Comparison of ENCODE assay signal across 10 cellular contexts in genomic region chr14:101762530-101763101, GRCh38. TPM values are rescaled to one million over a fixed set of nuclear protein-coding genes. Genes with fewer than 3 reads are reported as not detected.
DNase-seq lines count a peak whose midpoint lies in the region; ATAC-seq, FAIRE-seq and TF ChIP-seq lines count a peak whose summit lies in the region.
"Had no signal": no experiment of that assay in that cellular context is flagged by ENCODE, and none has a peak within 500 bp of the region (broad histone marks: within the 10 kb centered on the region; RNA-seq: fewer than 3 reads in every experiment).

No MANE protein-coding gene starts in this region.

- H3K27me3 ChIP-seq in CD4-positive, alpha-beta memory T cell (ENCODE audit: insufficient read depth, low read length) = no peaks in the 10 kb centered on the region
- peaks cover 72% of the 10 kb centered on the region for H3K27me3 ChIP-seq in neutrophil

- no peak for TF ChIP-seq CTCF in OCI-LY7 (conservative IDR thresholded peaks at IDR 0.05; ENCODE audit: low read length)
- no peak for TF ChIP-seq CTCF in endothelial cell (IDR thresholded peaks at IDR 0.05; ENCODE audit: unreplicated experiment)
- no peak for TF ChIP-seq CTCF in neutrophil (IDR thresholded peaks at IDR 0.05)

- H2AFZ ChIP-seq in OCI-LY7 (ENCODE audit: low read length) = peak overlapping the region; percentile 61; the same call in 1 of the 2 replicates

- no peaks in the 10 kb centered on the region; the same call in 1 of the 2 replicates for H3K79me2 ChIP-seq in OCI-LY7 (ENCODE audit: insufficient read depth, low read depth, low read length)

- no peaks in the 10 kb centered on the region for H3K9me2 ChIP-seq in OCI-LY7 (ENCODE audit: insufficient read depth, low read length)

- H4K20me1 ChIP-seq in OCI-LY7 (ENCODE audit: insufficient read depth, low read length) = 0 out of 2 replicates have a peak, but pooled peaks cover 5% of the 10 kb centered on the region

- peaks cover 34 to 42% (median 41%) of the 10 kb centered on the region in 4 donors for H3K4me1 Mint-ChIP-seq in CD4-positive, alpha-beta memory T cell
- H3K4me1 Mint-ChIP-seq in endothelial cell (ENCODE audit: unreplicated experiment) = peaks cover 9% of the 10 kb centered on the region

- H3K36me3 Mint-ChIP-seq in CD4-positive, alpha-beta memory T cell = peaks cover 7 to 40% of the 10 kb centered on the region in 2 donors
- peaks cover 10% of the 10 kb centered on the region for H3K36me3 Mint-ChIP-seq in endothelial cell (ENCODE audit: low read depth, unreplicated experiment)

- ATAC-seq in GM18868 (IDR thresholded peaks at IDR 0.05; ENCODE audit: unreplicated experiment) = no peak
- ATAC-seq in HG03025 (IDR thresholded peaks at IDR 0.05; ENCODE audit: low FRiP score, unreplicated experiment) = no peak

- peak overlapping the region; percentile 92 to 96 (median 94) for H3K4me3 Mint-ChIP-seq in CD4-positive, alpha-beta memory T cell
- peak overlapping the region; percentile 96 for H3K4me3 Mint-ChIP-seq in endothelial cell (ENCODE audit: unreplicated experiment)

- intact Hi-C loops in CD4-positive, alpha-beta memory T cell (cut with micrococcal nuclease) = loop anchor here (5.0 kb wide), 1 partner anchor 375 kb away; the partner anchor contains the start of gene WDR20
- intact Hi-C loops in OCI-LY7 (cut with micrococcal nuclease; ENCODE audit: unreplicated experiment) = no loop called here

- FAIRE-seq in frontal cortex (lab: Jason Lieb, UNC) = no peak
- FAIRE-seq: GM18507 had no signal

- peaks cover 0 to 4% (median 0%) of the 10 kb centered on the region in 8 donors for H3K9me3 Mint-ChIP-seq in CD4-positive, alpha-beta memory T cell
- H3K9me3 Mint-ChIP-seq in endothelial cell (ENCODE audit: unreplicated experiment) = no peaks in the 10 kb centered on the region

- peaks cover 46% of the 10 kb centered on the region for H3K4me1 ChIP-seq in CD4-positive, alpha-beta memory T cell (ENCODE audit: insufficient read depth, low read length)
- H3K4me1 ChIP-seq in OCI-LY7 (ENCODE audit: insufficient read depth, low read length, poor library complexity, severe bottlenecking) = peaks cover 15% of the 10 kb centered on the region
- H3K4me1 ChIP-seq in neutrophil (ENCODE audit: control insufficient read depth in 1 of 2, insufficient read depth in 1 of 2, low read depth in 1 of 2, low read length in 1 of 2) = peaks cover 14 to 15% of the 10 kb centered on the region in 2 experiments

- H3K9me3 ChIP-seq in CD4-positive, alpha-beta memory T cell (ENCODE audit: control insufficient read depth in 1 of 2, low read length in 2 of 2) = no peaks in the 10 kb centered on the region
- no peaks in the 10 kb centered on the region for H3K9me3 ChIP-seq in OCI-LY7 (ENCODE audit: low read length)
- no peaks in the 10 kb centered on the region for H3K9me3 ChIP-seq in neutrophil

- peak overlapping the region; percentile 86 for H3K4me2 ChIP-seq in OCI-LY7 (ENCODE audit: low read length)

- CTCF ChIA-PET in CD4-positive, alpha-beta memory T cell (lab: Charles Lee; ENCODE audit: partially characterized antibody) = interaction anchor here (0.6 to 1.5 kb wide), 7 partner anchors 9 to 196 kb away, joined by 3 to 14 read pairs (median 4); no protein-coding TSS in a partner anchor
- CTCF ChIA-PET in OCI-LY7 (lab: Charles Lee; ENCODE audit: unreplicated experiment) = no interaction called here

- peak overlapping the region; percentile 54 for H3K27ac ChIP-seq in CD4-positive, alpha-beta memory T cell (ENCODE audit: low read depth, low read length)
- H3K27ac ChIP-seq in OCI-LY7 (ENCODE audit: low read depth, low read length, poor library complexity, severe bottlenecking) = no peak overlapping the region
- peak overlapping the region; percentile 83 for H3K27ac ChIP-seq in neutrophil

- peak overlapping the region; percentile 89 to 96 (median 93) for H3K27ac Mint-ChIP-seq in CD4-positive, alpha-beta memory T cell
- H3K27ac Mint-ChIP-seq in endothelial cell (ENCODE audit: unreplicated experiment) = no peak overlapping the region

- no peak for DNase-seq in CD4-positive, alpha-beta memory T cell
- DNase-seq in OCI-LY7 (ENCODE audit: low spot score) (no peak), endothelial cell (ENCODE audit: low spot score) (no peak), NCI-H1105 (lab: John Stamatoyannopoulos, UW) (no peak), frontal cortex (ENCODE audit: low spot score in 2 of 2) (no peak)
- DNase-seq: NCI-H748 treated with DMSO at 0.1 percent for 48 hours had no signal

- H3K4me3 ChIP-seq in CD4-positive, alpha-beta memory T cell (ENCODE audit: low read length in 2 of 2) = peak overlapping the region; percentile 49 to 67
- H3K4me3 ChIP-seq in OCI-LY7 (ENCODE audit: low read depth, low read length, poor library complexity, severe bottlenecking) = peak overlapping the region; percentile 85
- peak overlapping the region; percentile 72 to 75 for H3K4me3 ChIP-seq in neutrophil (ENCODE audit: low read depth in 1 of 2, low read length in 1 of 2)

- POLR2A ChIA-PET in CD4-positive, alpha-beta memory T cell (lab: Charles Lee; ENCODE audit: partially characterized antibody) = interaction anchor here (0.6 to 6.2 kb wide), 25 partner anchors 9 to 419 kb away, joined by 3 to 76 read pairs (median 5); partner anchors contain the start of gene DYNC1H1
- POLR2A ChIA-PET in OCI-LY7 (lab: Charles Lee) = interaction anchor here (0.6 to 1.5 kb wide), 6 partner anchors 9 to 64 kb away, joined by 3 to 6 read pairs (median 4); no protein-coding TSS in a partner anchor

- no TSS peak for BruUV-seq in OCI-LY7 (replicated peaks; lab: Mats Ljungman, UMichigan)

- peaks cover 6% of the 10 kb centered on the region for H3K36me3 ChIP-seq in CD4-positive, alpha-beta memory T cell (ENCODE audit: insufficient read depth, low read length)
- peaks cover 16% of the 10 kb centered on the region; the same call in 1 of the 2 replicates for H3K36me3 ChIP-seq in OCI-LY7 (ENCODE audit: insufficient read depth, low read length)
- H3K36me3 ChIP-seq in neutrophil = peaks cover 37% of the 10 kb centered on the region

- H3K27me3 Mint-ChIP-seq in CD4-positive, alpha-beta memory T cell = no peaks in the 10 kb centered on the region
- peaks cover 7% of the 10 kb centered on the region for H3K27me3 Mint-ChIP-seq in endothelial cell (ENCODE audit: unreplicated experiment)

RNA-seq across cellular contexts. Expression of gene PPP2R5C, which starts 1.1 kb away (rescaled TPM):
- 100 to 1,000 TPM; 584 to 620 TPM for total RNA-seq in CD4-positive, alpha-beta memory T cell
- 100 to 1,000 TPM; 273 to 278 TPM for polyA plus RNA-seq in CD4-positive, alpha-beta memory T cell
- total RNA-seq in OCI-LY7 (2014; rRNA removed; shearing (Covaris generic)) = 134 and 161 TPM in 2 replicates
- total RNA-seq in OCI-LY7 (2022) = 236 and 264 TPM in 2 replicates
- 71.5 TPM for total RNA-seq in endothelial cell (ENCODE audit: unreplicated experiment)
- 174 TPM for total RNA-seq in frontal cortex
